In the genomic region with DNA sequence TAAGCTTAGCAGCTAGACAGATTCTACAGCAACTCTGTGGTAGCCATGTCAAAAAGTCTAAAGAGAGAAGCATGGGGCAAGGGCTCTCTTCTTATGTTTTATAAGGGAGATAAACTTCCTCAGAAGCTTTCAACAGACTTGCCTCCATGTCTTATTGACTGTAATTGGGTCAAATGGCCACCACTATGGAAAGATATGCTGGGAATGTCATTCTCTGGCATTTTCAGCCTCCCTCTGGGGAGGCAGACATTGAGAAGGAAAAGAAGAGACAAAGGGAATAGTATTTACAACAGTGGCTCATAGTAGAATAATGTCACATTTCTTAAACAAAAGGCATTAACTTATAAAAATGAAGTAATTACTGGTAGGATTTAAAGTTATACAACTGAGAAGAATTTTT, we compare ENCODE assay signal across 1 cellular context.
TF ChIP-seq lines count a peak whose summit lies in the region.

No MANE protein-coding gene starts in this region.

TF ChIP-seq in GM23338, 12 proteins besides CTCF, POLR2A, EP300 and RAD21 (continued from another document):
- TF ChIP-seq, protein P1, sequence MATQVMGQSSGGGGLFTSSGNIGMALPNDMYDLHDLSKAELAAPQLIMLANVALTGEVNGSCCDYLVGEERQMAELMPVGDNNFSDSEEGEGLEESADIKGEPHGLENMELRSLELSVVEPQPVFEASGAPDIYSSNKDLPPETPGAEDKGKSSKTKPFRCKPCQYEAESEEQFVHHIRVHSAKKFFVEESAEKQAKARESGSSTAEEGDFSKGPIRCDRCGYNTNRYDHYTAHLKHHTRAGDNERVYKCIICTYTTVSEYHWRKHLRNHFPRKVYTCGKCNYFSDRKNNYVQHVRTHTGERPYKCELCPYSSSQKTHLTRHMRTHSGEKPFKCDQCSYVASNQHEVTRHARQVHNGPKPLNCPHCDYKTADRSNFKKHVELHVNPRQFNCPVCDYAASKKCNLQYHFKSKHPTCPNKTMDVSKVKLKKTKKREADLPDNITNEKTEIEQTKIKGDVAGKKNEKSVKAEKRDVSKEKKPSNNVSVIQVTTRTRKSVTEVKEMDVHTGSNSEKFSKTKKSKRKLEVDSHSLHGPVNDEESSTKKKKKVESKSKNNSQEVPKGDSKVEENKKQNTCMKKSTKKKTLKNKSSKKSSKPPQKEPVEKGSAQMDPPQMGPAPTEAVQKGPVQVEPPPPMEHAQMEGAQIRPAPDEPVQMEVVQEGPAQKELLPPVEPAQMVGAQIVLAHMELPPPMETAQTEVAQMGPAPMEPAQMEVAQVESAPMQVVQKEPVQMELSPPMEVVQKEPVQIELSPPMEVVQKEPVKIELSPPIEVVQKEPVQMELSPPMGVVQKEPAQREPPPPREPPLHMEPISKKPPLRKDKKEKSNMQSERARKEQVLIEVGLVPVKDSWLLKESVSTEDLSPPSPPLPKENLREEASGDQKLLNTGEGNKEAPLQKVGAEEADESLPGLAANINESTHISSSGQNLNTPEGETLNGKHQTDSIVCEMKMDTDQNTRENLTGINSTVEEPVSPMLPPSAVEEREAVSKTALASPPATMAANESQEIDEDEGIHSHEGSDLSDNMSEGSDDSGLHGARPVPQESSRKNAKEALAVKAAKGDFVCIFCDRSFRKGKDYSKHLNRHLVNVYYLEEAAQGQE (IDR thresholded peaks at IDR 0.05; ENCODE audit: unreplicated experiment): no peak
- TF ChIP-seq, protein P2, sequence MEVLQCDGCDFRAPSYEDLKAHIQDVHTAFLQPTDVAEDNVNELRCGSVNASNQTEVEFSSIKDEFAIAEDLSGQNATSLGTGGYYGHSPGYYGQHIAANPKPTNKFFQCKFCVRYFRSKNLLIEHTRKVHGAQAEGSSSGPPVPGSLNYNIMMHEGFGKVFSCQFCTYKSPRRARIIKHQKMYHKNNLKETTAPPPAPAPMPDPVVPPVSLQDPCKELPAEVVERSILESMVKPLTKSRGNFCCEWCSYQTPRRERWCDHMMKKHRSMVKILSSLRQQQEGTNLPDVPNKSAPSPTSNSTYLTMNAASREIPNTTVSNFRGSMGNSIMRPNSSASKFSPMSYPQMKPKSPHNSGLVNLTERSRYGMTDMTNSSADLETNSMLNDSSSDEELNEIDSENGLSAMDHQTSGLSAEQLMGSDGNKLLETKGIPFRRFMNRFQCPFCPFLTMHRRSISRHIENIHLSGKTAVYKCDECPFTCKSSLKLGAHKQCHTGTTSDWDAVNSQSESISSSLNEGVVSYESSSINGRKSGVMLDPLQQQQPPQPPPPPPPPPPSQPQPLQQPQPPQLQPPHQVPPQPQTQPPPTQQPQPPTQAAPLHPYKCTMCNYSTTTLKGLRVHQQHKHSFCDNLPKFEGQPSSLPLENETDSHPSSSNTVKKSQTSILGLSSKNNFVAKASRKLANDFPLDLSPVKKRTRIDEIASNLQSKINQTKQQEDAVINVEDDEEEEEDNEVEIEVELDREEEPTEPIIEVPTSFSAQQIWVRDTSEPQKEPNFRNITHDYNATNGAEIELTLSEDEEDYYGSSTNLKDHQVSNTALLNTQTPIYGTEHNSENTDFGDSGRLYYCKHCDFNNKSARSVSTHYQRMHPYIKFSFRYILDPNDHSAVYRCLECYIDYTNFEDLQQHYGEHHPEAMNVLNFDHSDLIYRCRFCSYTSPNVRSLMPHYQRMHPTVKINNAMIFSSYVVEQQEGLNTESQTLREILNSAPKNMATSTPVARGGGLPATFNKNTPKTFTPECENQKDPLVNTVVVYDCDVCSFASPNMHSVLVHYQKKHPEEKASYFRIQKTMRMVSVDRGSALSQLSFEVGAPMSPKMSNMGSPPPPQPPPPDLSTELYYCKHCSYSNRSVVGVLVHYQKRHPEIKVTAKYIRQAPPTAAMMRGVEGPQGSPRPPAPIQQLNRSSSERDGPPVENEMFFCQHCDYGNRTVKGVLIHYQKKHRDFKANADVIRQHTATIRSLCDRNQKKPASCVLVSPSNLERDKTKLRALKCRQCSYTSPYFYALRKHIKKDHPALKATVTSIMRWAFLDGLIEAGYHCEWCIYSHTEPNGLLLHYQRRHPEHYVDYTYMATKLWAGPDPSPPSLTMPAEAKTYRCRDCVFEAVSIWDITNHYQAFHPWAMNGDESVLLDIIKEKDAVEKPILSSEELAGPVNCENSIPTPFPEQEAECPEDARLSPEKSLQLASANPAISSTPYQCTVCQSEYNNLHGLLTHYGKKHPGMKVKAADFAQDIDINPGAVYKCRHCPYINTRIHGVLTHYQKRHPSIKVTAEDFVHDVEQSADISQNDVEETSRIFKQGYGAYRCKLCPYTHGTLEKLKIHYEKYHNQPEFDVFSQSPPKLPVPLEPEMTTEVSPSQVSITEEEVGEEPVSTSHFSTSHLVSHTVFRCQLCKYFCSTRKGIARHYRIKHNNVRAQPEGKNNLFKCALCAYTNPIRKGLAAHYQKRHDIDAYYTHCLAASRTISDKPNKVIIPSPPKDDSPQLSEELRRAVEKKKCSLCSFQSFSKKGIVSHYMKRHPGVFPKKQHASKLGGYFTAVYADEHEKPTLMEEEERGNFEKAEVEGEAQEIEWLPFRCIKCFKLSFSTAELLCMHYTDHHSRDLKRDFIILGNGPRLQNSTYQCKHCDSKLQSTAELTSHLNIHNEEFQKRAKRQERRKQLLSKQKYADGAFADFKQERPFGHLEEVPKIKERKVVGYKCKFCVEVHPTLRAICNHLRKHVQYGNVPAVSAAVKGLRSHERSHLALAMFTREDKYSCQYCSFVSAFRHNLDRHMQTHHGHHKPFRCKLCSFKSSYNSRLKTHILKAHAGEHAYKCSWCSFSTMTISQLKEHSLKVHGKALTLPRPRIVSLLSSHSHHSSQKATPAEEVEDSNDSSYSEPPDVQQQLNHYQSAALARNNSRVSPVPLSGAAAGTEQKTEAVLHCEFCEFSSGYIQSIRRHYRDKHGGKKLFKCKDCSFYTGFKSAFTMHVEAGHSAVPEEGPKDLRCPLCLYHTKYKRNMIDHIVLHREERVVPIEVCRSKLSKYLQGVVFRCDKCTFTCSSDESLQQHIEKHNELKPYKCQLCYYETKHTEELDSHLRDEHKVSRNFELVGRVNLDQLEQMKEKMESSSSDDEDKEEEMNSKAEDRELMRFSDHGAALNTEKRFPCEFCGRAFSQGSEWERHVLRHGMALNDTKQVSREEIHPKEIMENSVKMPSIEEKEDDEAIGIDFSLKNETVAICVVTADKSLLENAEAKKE (CRISPR knock-in tag; IDR thresholded peaks at IDR 0.05): no peak
- TF ChIP-seq ZNF114 (CRISPR knock-in tag; IDR thresholded peaks at IDR 0.05) (no peak), EZH2 (IDR thresholded peaks at IDR 0.05; ENCODE audit: low read depth, unreplicated experiment) (no peak), ZNF331 (CRISPR knock-in tag; IDR thresholded peaks at IDR 0.05; ENCODE audit: low read depth) (no peak), POLR2AphosphoS5 (IDR thresholded peaks at IDR 0.05; ENCODE audit: low read depth) (no peak), EZH2phosphoT487 (IDR thresholded peaks at IDR 0.05; ENCODE audit: unreplicated experiment) (no peak)
